Comparison of ENCODE assay signal across 2 cellular contexts in genomic region chr15:40333922-40334492, GRCh38.
TF ChIP-seq lines count a peak whose summit lies in the region.

No MANE protein-coding gene starts in this region.

TF ChIP-seq in liver, 16 proteins besides CTCF, POLR2A, EP300 and RAD21 (continued from another document):
- TF ChIP-seq ATF3 (IDR thresholded peaks at IDR 0.05): no peak
- no peak for TF ChIP-seq TAF1 (conservative IDR thresholded peaks at IDR 0.05)
- no peak for TF ChIP-seq MAX (IDR thresholded peaks at IDR 0.05)
- TF ChIP-seq JUND (IDR thresholded peaks at IDR 0.05): no peak
- peak; percentile 11 for TF ChIP-seq REST (IDR thresholded peaks at IDR 0.05)
- no peak for TF ChIP-seq FOXA2 (IDR thresholded peaks at IDR 0.05)
- TF ChIP-seq GABPA (IDR thresholded peaks at IDR 0.05 in 1 of 2, conservative IDR thresholded peaks at IDR 0.05 in 1 of 2): peak in 1 of 2 donors; percentile 28
- peak; percentile 86 for TF ChIP-seq NR2F2 (IDR thresholded peaks at IDR 0.05)
TF ChIP-seq in liver: peak in this region for 4.

TF ChIP-seq in SK-N-SH, 30 proteins besides CTCF, POLR2A, EP300 and RAD21 (continued from another document):
- TF ChIP-seq PBX3 (IDR thresholded peaks at IDR 0.05) (no peak), SIN3A (IDR thresholded peaks at IDR 0.05; ENCODE audit: borderline replicate concordance, low read depth, low read length) (no peak), CHD2 (IDR thresholded peaks at IDR 0.05; ENCODE audit: low read length, partially characterized antibody) (no peak), NRF1 (IDR thresholded peaks at IDR 0.05; ENCODE audit: low read depth, low read length) (no peak), SMC3 (IDR thresholded peaks at IDR 0.05; ENCODE audit: low read depth, low read length) (no peak), MEF2A (IDR thresholded peaks at IDR 0.05; ENCODE audit: borderline replicate concordance, low read depth) (no peak), JUND (IDR thresholded peaks at IDR 0.05) (no peak), TEAD4 (IDR thresholded peaks at IDR 0.05; ENCODE audit: borderline replicate concordance, insufficient read depth) (no peak), EZH2phosphoT487 (IDR thresholded peaks at IDR 0.05; ENCODE audit: borderline replicate concordance, low read depth) (no peak), MXI1 (IDR thresholded peaks at IDR 0.05; ENCODE audit: low read depth, low read length) (no peak)
TF ChIP-seq in SK-N-SH: peak in this region for 0.
